ENCODE assay signal across 15 cellular contexts in the genomic region with DNA sequence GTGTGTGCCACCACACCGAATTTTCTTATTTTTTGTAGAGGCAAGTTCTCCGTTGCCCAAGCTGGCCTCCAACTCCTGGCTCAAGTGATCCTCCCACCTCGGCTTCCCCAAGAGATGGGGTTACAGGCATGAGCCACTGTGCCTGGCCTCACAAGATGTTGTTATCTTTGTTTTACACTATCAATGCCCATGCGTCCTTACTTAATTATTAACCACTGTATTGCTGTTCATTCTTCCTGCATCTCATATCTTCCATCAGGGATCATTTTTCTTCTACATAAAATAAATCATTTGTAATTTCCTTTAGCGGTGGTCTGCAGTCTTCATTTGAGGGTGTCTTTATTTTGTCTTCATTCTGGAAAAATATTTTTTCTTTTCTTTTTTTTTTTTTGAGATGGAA.
"Had no signal": no experiment of that assay in that cellular context is flagged by ENCODE, and none has a peak within 500 bp of the region (broad histone marks: within the 10 kb centered on the region; RNA-seq: fewer than 3 reads in every experiment).

No MANE protein-coding gene starts in this region.

- DNase-seq: colonic mucosa; effector CD4-positive, alpha-beta T cell; heart left ventricle; hypothalamus; mammary epithelial cell; naive thymus-derived CD8-positive, alpha-beta T cell; sigmoid colon; stimulated activated CD4-positive, alpha-beta T cell treated with anti-CD3 and anti-CD28 coated beads, Interleukin-12 subunit alpha, Interleukin-12 subunit beta, amount 100 ng/mL, for 4 hours; stimulated activated naive CD4-positive, alpha-beta T cell treated with Interleukin-2 at 50 U/mL for 16 hours; uterus had no signal

- H3K36me3 ChIP-seq: colonic mucosa, heart left ventricle, right atrium auricular region, sigmoid colon, uterus had no signal

- H3K4me1 ChIP-seq: colonic mucosa, heart left ventricle, right atrium auricular region, sigmoid colon, uterus had no signal

- H3K4me3 Mint-ChIP-seq: naive thymus-derived CD8-positive, alpha-beta T cell; type B pancreatic cell had no signal

- H3K9me3 ChIP-seq: colonic mucosa, heart left ventricle, right atrium auricular region, sigmoid colon, uterus had no signal

- H3K27ac Mint-ChIP-seq: naive thymus-derived CD8-positive, alpha-beta T cell; type B pancreatic cell had no signal

- ATAC-seq: esophagus mucosa; heart left ventricle; left lobe of liver; naive thymus-derived CD8-positive, alpha-beta T cell had no signal

- H3K36me3 Mint-ChIP-seq: naive thymus-derived CD8-positive, alpha-beta T cell; type B pancreatic cell had no signal

- H3K4me3 ChIP-seq: colonic mucosa, heart left ventricle, right atrium auricular region, sigmoid colon, skin epidermis, uterus had no signal

- H3K27me3 ChIP-seq: colonic mucosa, heart left ventricle, right atrium auricular region, sigmoid colon, uterus had no signal

- H3K9me3 Mint-ChIP-seq: naive thymus-derived CD8-positive, alpha-beta T cell had no signal

- H3K27ac ChIP-seq: colonic mucosa, heart left ventricle, right atrium auricular region, sigmoid colon, skin epidermis, uterus had no signal

- H3K27me3 Mint-ChIP-seq: naive thymus-derived CD8-positive, alpha-beta T cell; type B pancreatic cell had no signal
